ENCODE assay signal across 31 cellular contexts in the genomic region with DNA sequence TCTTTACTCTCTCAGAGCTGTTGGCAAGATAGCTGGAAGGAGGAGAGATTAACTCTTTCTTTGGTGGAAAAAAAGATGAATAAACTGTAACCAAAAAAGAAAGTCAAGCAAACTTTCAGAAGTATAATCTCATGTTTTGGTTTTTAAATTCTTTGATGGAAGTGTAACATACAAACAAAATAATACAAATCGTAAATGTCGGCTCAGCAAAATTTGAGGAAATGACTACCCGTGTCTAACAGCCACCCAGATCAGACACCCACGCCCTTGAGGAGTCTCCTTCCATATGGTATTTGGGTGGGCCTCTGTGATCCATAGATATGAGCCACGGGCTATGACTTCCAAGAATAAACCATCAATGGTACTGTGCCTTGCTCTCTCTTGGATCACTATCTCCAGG. TPM values are rescaled to one million over a fixed set of nuclear protein-coding genes. Genes with fewer than 3 reads are reported as not detected.
"Had no signal": no experiment of that assay in that cellular context is flagged by ENCODE, and none has a peak within 500 bp of the region (broad histone marks: within the 10 kb centered on the region; RNA-seq: fewer than 3 reads in every experiment).

No MANE protein-coding gene starts in this region.

- H3K9me3 ChIP-seq: gastrocnemius medialis, lower lobe of right lung, ovary, psoas muscle, spleen, testis, tibial artery had no signal

- H3K4me1 ChIP-seq: gastrocnemius medialis, lower lobe of right lung, psoas muscle, testis, tibial artery had no signal

- H3K27me3 ChIP-seq: dorsolateral prefrontal cortex, gastrocnemius medialis, ovary, testis had no signal

- ATAC-seq: esophagus mucosa; gastrocnemius medialis; left ventricle myocardium superior; lower lobe of right lung; naive thymus-derived CD8-positive, alpha-beta T cell; psoas muscle; right cardiac atrium; stimulated activated memory B cell treated with anti-CD40 and anti-IgM and Interleukin-4, amounts not matched to agents 10 μg/mL and 1 μg/mL and 100 μg/mL, for 72 hours; stimulated activated naive CD8-positive, alpha-beta T cell treated with anti-CD3 and anti-CD28 coated beads, Interleukin-15, Interleukin-2, amounts not matched to agents 100 U/mL and 50 U/mL, for 24 hours had no signal

- H3K36me3 ChIP-seq: gastrocnemius medialis, lower lobe of right lung, ovary, spleen, tibial artery had no signal

- DNase-seq: cortex of kidney; effector CD8-positive, alpha-beta T cell; foreskin fibroblast; gastrocnemius medialis; head of caudate nucleus; left ventricle myocardium superior; lower lobe of right lung; nephron progenitor cell; occipital lobe; ovary; psoas muscle; right cardiac atrium; spleen; stimulated activated CD4-positive, alpha-beta T cell treated with anti-CD3 and anti-CD28 coated beads, Interleukin-4, amount 100 ng/mL, for 4 hours; stimulated activated naive CD8-positive, alpha-beta T cell treated with anti-CD3 and anti-CD28 coated beads, Interleukin-15, Interleukin-2, amounts not matched to agents 100 U/mL and 50 U/mL, for 24 hours; substantia nigra; testis had no signal

- H3K4me3 ChIP-seq: dorsolateral prefrontal cortex, gastrocnemius medialis, lower lobe of right lung, ovary, psoas muscle, skin epidermis, spleen, testis, tibial artery had no signal

- H3K27ac ChIP-seq: dorsolateral prefrontal cortex, epithelial cell of prostate, gastrocnemius medialis, lower lobe of right lung, ovary, psoas muscle, skin epidermis, spleen, testis, tibial artery had no signal

- H3K36me3 Mint-ChIP-seq: naive thymus-derived CD8-positive, alpha-beta T cell; stimulated activated memory B cell treated with anti-CD40 and anti-IgM and Interleukin-4, amounts not matched to agents 10 μg/mL and 1 μg/mL and 100 μg/mL, for 72 hours; type B pancreatic cell had no signal

- H3K4me1 Mint-ChIP-seq: endodermal cell had no signal

- H3K27ac Mint-ChIP-seq: endodermal cell; stimulated activated memory B cell treated with anti-CD40 and anti-IgM and Interleukin-4, amounts not matched to agents 10 μg/mL and 1 μg/mL and 100 μg/mL, for 72 hours; type B pancreatic cell had no signal

- H3K4me3 Mint-ChIP-seq: endodermal cell; naive thymus-derived CD8-positive, alpha-beta T cell; nephron progenitor cell; stimulated activated memory B cell treated with anti-CD40 and anti-IgM and Interleukin-4, amounts not matched to agents 10 μg/mL and 1 μg/mL and 100 μg/mL, for 72 hours; type B pancreatic cell had no signal

- H3K9me3 Mint-ChIP-seq: type B pancreatic cell had no signal

RNA-seq across cellular contexts. Expression of a gene that starts 9.5 kb away (rescaled TPM):
- total RNA-seq: endodermal cell; glomerular endothelial cell; myocyte; naive thymus-derived CD8-positive, alpha-beta T cell had no signal

RNA-seq across cellular contexts. Expression of a gene that starts 11.9 kb away (rescaled TPM):
- total RNA-seq: dorsolateral prefrontal cortex; endodermal cell; esophagus mucosa; gastrocnemius medialis; glomerular endothelial cell; left ventricle myocardium superior; mesenteric fat pad; myocyte; naive thymus-derived CD8-positive, alpha-beta T cell; occipital lobe; ovary; psoas muscle; renal cortical epithelial cell; right cardiac atrium; testis; urinary bladder had no signal

RNA-seq across cellular contexts. Expression of a gene that starts 24.2 kb away (rescaled TPM):
- total RNA-seq: endodermal cell; esophagus mucosa; glomerular endothelial cell; myocyte; naive thymus-derived CD8-positive, alpha-beta T cell; occipital lobe; renal cortical epithelial cell; urinary bladder had no signal

RNA-seq across cellular contexts. Expression of a gene that starts 36.7 kb away (rescaled TPM):
- total RNA-seq: dorsolateral prefrontal cortex; endodermal cell; esophagus mucosa; gastrocnemius medialis; glomerular endothelial cell; left ventricle myocardium superior; lower lobe of right lung; mesenteric fat pad; myocyte; naive thymus-derived CD8-positive, alpha-beta T cell; occipital lobe; ovary; psoas muscle; renal cortical epithelial cell; right cardiac atrium; testis; urinary bladder had no signal
